ENCODE assay signal across 14 cellular contexts in the genomic region with DNA sequence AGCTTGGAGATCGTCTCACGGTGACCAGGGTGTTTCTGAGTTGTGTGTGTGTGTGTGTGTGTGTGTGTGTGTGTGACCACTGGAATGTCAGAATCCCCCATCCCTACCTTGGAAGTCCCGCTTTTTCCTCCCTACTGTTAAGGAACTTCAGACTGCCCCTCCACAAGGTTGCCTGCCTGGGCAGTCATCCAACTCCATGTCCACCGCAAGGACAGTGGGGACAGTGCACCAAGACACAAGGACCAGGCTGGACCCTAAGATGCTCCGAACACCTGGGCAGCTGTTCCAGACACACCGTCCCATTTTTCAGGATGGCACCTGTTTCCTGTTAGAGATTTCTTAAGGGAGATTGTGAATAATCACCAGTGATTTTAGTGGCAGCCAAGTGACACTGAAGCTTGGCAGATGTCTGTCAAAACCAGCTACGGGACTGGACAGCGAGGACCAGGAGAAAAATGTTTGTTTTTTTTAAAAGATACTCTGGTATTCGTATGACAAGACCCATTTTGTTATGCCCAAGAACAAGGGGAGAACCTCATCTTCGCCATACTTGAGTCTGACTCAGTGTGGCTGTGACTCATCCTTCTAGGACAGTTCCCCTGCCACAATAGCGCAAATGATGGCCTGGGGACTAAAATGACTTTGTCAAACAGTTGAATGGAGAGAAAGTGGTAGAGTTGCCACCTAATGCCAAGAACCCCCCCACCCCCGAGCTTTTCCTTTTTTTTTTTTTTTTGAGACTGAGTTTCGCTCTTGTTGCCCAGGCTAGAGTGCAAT. TPM values are rescaled to one million over a fixed set of nuclear protein-coding genes. Genes with fewer than 3 reads are reported as not detected.
DNase-seq lines count a peak whose midpoint lies in the region; ATAC-seq, FAIRE-seq and TF ChIP-seq lines count a peak whose summit lies in the region.
"Had no signal": no experiment of that assay in that cellular context is flagged by ENCODE, and none has a peak within 500 bp of the region (broad histone marks: within the 10 kb centered on the region; RNA-seq: fewer than 3 reads in every experiment).

No MANE protein-coding gene starts in this region.

- H2AFZ ChIP-seq in astrocyte (ENCODE audit: low read depth, low read length), result peak overlapping the region; percentile 43

- peak; percentile 19 to 39 for DNase-seq in activated CD4-positive, alpha-beta T cell treated with anti-CD3 and anti-CD28 coated beads, Interleukin-2, amount 50 U/mL, for 48 hours
- DNase-seq in activated CD4-positive, alpha-beta T cell treated with anti-CD3 and anti-CD28 coated beads, Interleukin-2, amount 10 ng/mL, durations not matched to agents 7 days and 5 days, result no peak
- DNase-seq in HPDE6-E6E7 (ENCODE audit: extremely low spot score), result peak; percentile 19
- DNase-seq in astrocyte (ENCODE audit: low read depth), result peak; percentile 30
- DNase-seq in naive thymus-derived CD4-positive, alpha-beta T cell, result no peak
- DNase-seq in HEK293T (ENCODE audit: extremely low spot score), result no peak
- DNase-seq in left lung, result no peak
- DNase-seq in CD8-positive, alpha-beta T cell, result no peak
- DNase-seq: activated B cell treated with CpG ODN at 0.5 μM for 24 hours, anterior cingulate cortex, naive B cell, NCI-H2171 treated with DMSO at 0.1 percent for 48 hours, SJCRH30 had no signal

- peaks cover 50% of the 10 kb centered on the region for H3K27me3 Mint-ChIP-seq in activated CD4-positive, alpha-beta T cell treated with anti-CD3 and anti-CD28 coated beads, Interleukin-2, amount 10 ng/mL, durations not matched to agents 7 days and 5 days
- H3K27me3 Mint-ChIP-seq in astrocyte (ENCODE audit: low read depth, unreplicated experiment), result peaks cover 3% of the 10 kb centered on the region
- peaks cover 51 to 62% (median 57%) of the 10 kb centered on the region in 5 donors for H3K27me3 Mint-ChIP-seq in naive thymus-derived CD4-positive, alpha-beta T cell
- peaks cover 40% of the 10 kb centered on the region for H3K27me3 Mint-ChIP-seq in CD8-positive, alpha-beta T cell (ENCODE audit: low read depth)

- no peaks in the 10 kb centered on the region for H3K36me3 ChIP-seq in astrocyte (ENCODE audit: insufficient read depth, low read length)
- no peaks in the 10 kb centered on the region for H3K36me3 ChIP-seq in naive thymus-derived CD4-positive, alpha-beta T cell (ENCODE audit: control insufficient read depth in 2 of 3, insufficient read depth in 3 of 3, low read length in 3 of 3)
- no peaks in the 10 kb centered on the region for H3K36me3 ChIP-seq in left lung
- no peaks in the 10 kb centered on the region for H3K36me3 ChIP-seq in CD8-positive, alpha-beta T cell (ENCODE audit: insufficient read depth, low read length)
- H3K36me3 ChIP-seq: SJCRH30 had no signal

- no peaks in the 10 kb centered on the region for H3K27me3 ChIP-seq in astrocyte (ENCODE audit: insufficient read depth, low read length)
- H3K27me3 ChIP-seq in naive thymus-derived CD4-positive, alpha-beta T cell (ENCODE audit: control insufficient read depth in 2 of 2, insufficient read depth in 2 of 2, low read length in 2 of 2), result no peaks in the 10 kb centered on the region
- peaks cover 30 to 44% of the 10 kb centered on the region in 2 donors for H3K27me3 ChIP-seq in left lung
- no peaks in the 10 kb centered on the region for H3K27me3 ChIP-seq in CD8-positive, alpha-beta T cell (ENCODE audit: insufficient read depth, low read length)
- H3K27me3 ChIP-seq: SJCRH30 had no signal

- no peaks in the 10 kb centered on the region for H3K79me2 ChIP-seq in astrocyte (ENCODE audit: insufficient read depth, low read length)

- TF ChIP-seq CTCF in astrocyte (IDR thresholded peaks at IDR 0.05; ENCODE audit: insufficient read depth, low read depth, low read length) (no peak), left lung (IDR thresholded peaks at IDR 0.05) (no peak)
- TF ChIP-seq CTCF in CD8-positive, alpha-beta T cell (IDR thresholded peaks at IDR 0.05), result no peak

- no peak overlapping the region for H3K27ac Mint-ChIP-seq in activated CD4-positive, alpha-beta T cell treated with anti-CD3 and anti-CD28 coated beads, Interleukin-2, amount 10 ng/mL, durations not matched to agents 7 days and 5 days
- H3K27ac Mint-ChIP-seq in astrocyte (ENCODE audit: unreplicated experiment), result no peak overlapping the region
- H3K27ac Mint-ChIP-seq in naive thymus-derived CD4-positive, alpha-beta T cell, result no peak overlapping the region
- H3K27ac Mint-ChIP-seq in CD8-positive, alpha-beta T cell, result no peak overlapping the region
- H3K27ac Mint-ChIP-seq: activated B cell treated with CpG ODN at 0.5 μM for 24 hours had no signal

- no peaks in the 10 kb centered on the region for H4K20me1 ChIP-seq in astrocyte (ENCODE audit: insufficient read depth, low read length)

- CTCF ChIA-PET in activated CD4-positive, alpha-beta T cell treated with anti-CD3 and anti-CD28 coated beads, Interleukin-2, amount 10 ng/mL, durations not matched to agents 7 days and 5 days (lab: Charles Lee), result interaction anchor here (0.9 to 1.4 kb wide), 3 partner anchors 17 to 54 kb away, joined by 3 to 6 read pairs (median 3); a partner anchor contains a TSS
- CTCF ChIA-PET in naive thymus-derived CD4-positive, alpha-beta T cell (lab: Charles Lee), result no interaction called here
- CTCF ChIA-PET in HEK293T (lab: Yijun Ruan, JAX), result no interaction called here
- CTCF ChIA-PET in CD8-positive, alpha-beta T cell (lab: Charles Lee), result no interaction called here

- POLR2A ChIA-PET in activated CD4-positive, alpha-beta T cell treated with anti-CD3 and anti-CD28 coated beads, Interleukin-2, amount 10 ng/mL, durations not matched to agents 7 days and 5 days (lab: Charles Lee), result no interaction called here
- POLR2A ChIA-PET in naive thymus-derived CD4-positive, alpha-beta T cell (lab: Charles Lee), result no interaction called here
- POLR2A ChIA-PET in HEK293T (lab: Yijun Ruan, JAX), result no interaction called here
- POLR2A ChIA-PET in CD8-positive, alpha-beta T cell (lab: Charles Lee), result no interaction called here

- no peaks in the 10 kb centered on the region for H3K9me3 Mint-ChIP-seq in activated CD4-positive, alpha-beta T cell treated with anti-CD3 and anti-CD28 coated beads, Interleukin-2, amount 10 ng/mL, durations not matched to agents 7 days and 5 days
- H3K9me3 Mint-ChIP-seq in astrocyte (ENCODE audit: unreplicated experiment), result peaks cover 2% of the 10 kb centered on the region
- peaks cover 0 to 2% (median 0%) of the 10 kb centered on the region in 11 donors for H3K9me3 Mint-ChIP-seq in naive thymus-derived CD4-positive, alpha-beta T cell
- H3K9me3 Mint-ChIP-seq in CD8-positive, alpha-beta T cell, result no peaks in the 10 kb centered on the region
- H3K9me3 Mint-ChIP-seq: activated B cell treated with CpG ODN at 0.5 μM for 24 hours had no signal

- no peaks in the 10 kb centered on the region for H3K36me3 Mint-ChIP-seq in activated CD4-positive, alpha-beta T cell treated with anti-CD3 and anti-CD28 coated beads, Interleukin-2, amount 10 ng/mL, durations not matched to agents 7 days and 5 days (ENCODE audit: low read depth)
- no peaks in the 10 kb centered on the region for H3K36me3 Mint-ChIP-seq in astrocyte (ENCODE audit: low read depth, unreplicated experiment)
- peaks cover 0 to 3% (median 0%) of the 10 kb centered on the region in 5 donors for H3K36me3 Mint-ChIP-seq in naive thymus-derived CD4-positive, alpha-beta T cell
- no peaks in the 10 kb centered on the region for H3K36me3 Mint-ChIP-seq in CD8-positive, alpha-beta T cell
- H3K36me3 Mint-ChIP-seq: naive B cell had no signal

- H3K9ac ChIP-seq in astrocyte (ENCODE audit: low read length), result no peak overlapping the region

- H3K4me3 ChIP-seq in astrocyte (ENCODE audit: insufficient read depth, low read depth, low read length) (no peak overlapping the region), left lung (no peak overlapping the region)
- no peak overlapping the region for H3K4me3 ChIP-seq in naive thymus-derived CD4-positive, alpha-beta T cell (ENCODE audit: low read length)
- H3K4me3 ChIP-seq in CD8-positive, alpha-beta T cell (ENCODE audit: low read depth, low read length), result no peak overlapping the region
- H3K4me3 ChIP-seq: SJCRH30 had no signal

- intact Hi-C loops in naive thymus-derived CD4-positive, alpha-beta T cell (cut with micrococcal nuclease), result no loop called here
- intact Hi-C loops in left lung (cut with DNase I), result no loop called here
- intact Hi-C loops in CD8-positive, alpha-beta T cell (cut with DNase I, micrococcal nuclease), result no loop called here

- FAIRE-seq in astrocyte (lab: Jason Lieb, UNC), result no peak

- no peak for ATAC-seq in naive thymus-derived CD4-positive, alpha-beta T cell
- ATAC-seq in left lung, result no peak
- no peak for ATAC-seq in CD8-positive, alpha-beta T cell

- peak overlapping the region; percentile 48 for H3K4me2 ChIP-seq in astrocyte (ENCODE audit: low read length)

- H3K27ac ChIP-seq in astrocyte (ENCODE audit: low read depth, low read length), result no peak overlapping the region
- H3K27ac ChIP-seq in naive thymus-derived CD4-positive, alpha-beta T cell (ENCODE audit: low read depth, low read length), result no peak overlapping the region
- H3K27ac ChIP-seq in left lung, result no peak overlapping the region
- no peak overlapping the region for H3K27ac ChIP-seq in CD8-positive, alpha-beta T cell (ENCODE audit: low read depth, low read length)
- H3K27ac ChIP-seq: epithelial cell of prostate, SJCRH30 had no signal

- H3K4me3 Mint-ChIP-seq in activated CD4-positive, alpha-beta T cell treated with anti-CD3 and anti-CD28 coated beads, Interleukin-2, amount 10 ng/mL, durations not matched to agents 7 days and 5 days, result no peak overlapping the region
- no peak overlapping the region for H3K4me3 Mint-ChIP-seq in astrocyte (ENCODE audit: unreplicated experiment)
- peak overlapping the region in 8 of 10 donors; percentile 8 to 59 (median 33) for H3K4me3 Mint-ChIP-seq in naive thymus-derived CD4-positive, alpha-beta T cell
- no peak overlapping the region for H3K4me3 Mint-ChIP-seq in CD8-positive, alpha-beta T cell
- H3K4me3 Mint-ChIP-seq: activated B cell treated with CpG ODN at 0.5 μM for 24 hours had no signal

- H3K9me3 ChIP-seq in astrocyte (ENCODE audit: insufficient read depth, low read depth, low read length), result no peaks in the 10 kb centered on the region
- H3K9me3 ChIP-seq in naive thymus-derived CD4-positive, alpha-beta T cell (ENCODE audit: control insufficient read depth in 2 of 3, low read length in 3 of 3), result no peaks in the 10 kb centered on the region
- H3K9me3 ChIP-seq in left lung, result no peaks in the 10 kb centered on the region
- H3K9me3 ChIP-seq in CD8-positive, alpha-beta T cell (ENCODE audit: low read length), result no peaks in the 10 kb centered on the region
- H3K9me3 ChIP-seq: SJCRH30 had no signal

- peaks cover 24% of the 10 kb centered on the region for H3K4me1 Mint-ChIP-seq in activated CD4-positive, alpha-beta T cell treated with anti-CD3 and anti-CD28 coated beads, Interleukin-2, amount 10 ng/mL, durations not matched to agents 7 days and 5 days
- H3K4me1 Mint-ChIP-seq in astrocyte (ENCODE audit: low read depth, unreplicated experiment), result peaks cover 3% of the 10 kb centered on the region
- peaks cover 0 to 13% (median 5%) of the 10 kb centered on the region in 7 donors for H3K4me1 Mint-ChIP-seq in naive thymus-derived CD4-positive, alpha-beta T cell
- peaks cover 3% of the 10 kb centered on the region for H3K4me1 Mint-ChIP-seq in CD8-positive, alpha-beta T cell (ENCODE audit: low read depth)

- H3K4me1 ChIP-seq in astrocyte (ENCODE audit: insufficient read depth, low read length) (no peaks in the 10 kb centered on the region), left lung (no peaks in the 10 kb centered on the region)
- H3K4me1 ChIP-seq in naive thymus-derived CD4-positive, alpha-beta T cell (ENCODE audit: control insufficient read depth in 2 of 2, insufficient read depth in 2 of 2, low read length in 2 of 2), result no peaks in the 10 kb centered on the region
- no peaks in the 10 kb centered on the region for H3K4me1 ChIP-seq in CD8-positive, alpha-beta T cell (ENCODE audit: insufficient read depth, low read length)
- H3K4me1 ChIP-seq: SJCRH30 had no signal

RNA-seq across cellular contexts. Expression of a gene that starts 15.5 kb away (rescaled TPM):
- total RNA-seq in activated CD4-positive, alpha-beta T cell treated with anti-CD3 and anti-CD28 coated beads, Interleukin-2, amount 10 ng/mL, durations not matched to agents 7 days and 5 days, result not detected
- 0.22 and 0.23 TPM in 2 replicates for total RNA-seq in astrocyte
- total RNA-seq in naive thymus-derived CD4-positive, alpha-beta T cell, result not detected
- not detected for polyA plus RNA-seq in naive thymus-derived CD4-positive, alpha-beta T cell
- total RNA-seq in left lung, result not detected
- not detected for total RNA-seq in CD8-positive, alpha-beta T cell
- total RNA-seq: activated B cell treated with CpG ODN at 0.5 μM for 24 hours had no signal

RNA-seq across cellular contexts. Expression of a gene that starts 53.4 kb away (rescaled TPM):
- 100 to 1,000 TPM; 111 to 123 TPM for total RNA-seq in activated CD4-positive, alpha-beta T cell treated with anti-CD3 and anti-CD28 coated beads, Interleukin-2, amount 10 ng/mL, durations not matched to agents 7 days and 5 days
- 106 and 109 TPM in 2 replicates for total RNA-seq in astrocyte
- total RNA-seq in naive thymus-derived CD4-positive, alpha-beta T cell, result 100 to 1,000 TPM; 132 to 172 (median 158) TPM
- polyA plus RNA-seq in naive thymus-derived CD4-positive, alpha-beta T cell, result 100 to 1,000 TPM in 1 of 2 donors, 10 to 100 TPM in 1; 99.9 to 142 TPM
- 10 to 100 TPM; 54.3 to 67.4 TPM for total RNA-seq in left lung
- total RNA-seq in CD8-positive, alpha-beta T cell, result 100 to 1,000 TPM; 186 TPM

RNA-seq across cellular contexts. Expression of a gene that starts 59.1 kb away (rescaled TPM):
- total RNA-seq in activated CD4-positive, alpha-beta T cell treated with anti-CD3 and anti-CD28 coated beads, Interleukin-2, amount 10 ng/mL, durations not matched to agents 7 days and 5 days, result not detected
- total RNA-seq in astrocyte, result 4.5 and 5.4 TPM in 2 replicates
- not detected for total RNA-seq in naive thymus-derived CD4-positive, alpha-beta T cell
- not detected for polyA plus RNA-seq in naive thymus-derived CD4-positive, alpha-beta T cell
- total RNA-seq in left lung, result 10 to 100 TPM; 13.7 to 21.2 TPM
- not detected for total RNA-seq in CD8-positive, alpha-beta T cell
- total RNA-seq: activated B cell treated with CpG ODN at 0.5 μM for 24 hours had no signal

Comparison
In these comparisons a context has a peak if more than half of its experiments do, and no peak if none do; other contexts are left out.
1. DNase-seq: peak in activated CD4-positive, alpha-beta T cell treated with anti-CD3 and anti-CD28 coated beads, Interleukin-2, amount 50 U/mL, for 48 hours (2 of 2), HPDE6-E6E7 (single experiment) and astrocyte (single experiment); none in activated CD4-positive, alpha-beta T cell treated with anti-CD3 and anti-CD28 coated beads, Interleukin-2, amount 10 ng/mL, durations not matched to agents 7 days and 5 days (single experiment), naive thymus-derived CD4-positive, alpha-beta T cell (0 of 9), HEK293T (single experiment), left lung (0 of 2) and CD8-positive, alpha-beta T cell (0 of 7).
2. H3K4me3 Mint-ChIP-seq: peak in naive thymus-derived CD4-positive, alpha-beta T cell (8 of 10); none in activated CD4-positive, alpha-beta T cell treated with anti-CD3 and anti-CD28 coated beads, Interleukin-2, amount 10 ng/mL, durations not matched to agents 7 days and 5 days (single experiment), astrocyte (single experiment) and CD8-positive, alpha-beta T cell (single experiment).